ENCODE assay signal across 20 cellular contexts in the genomic region with DNA sequence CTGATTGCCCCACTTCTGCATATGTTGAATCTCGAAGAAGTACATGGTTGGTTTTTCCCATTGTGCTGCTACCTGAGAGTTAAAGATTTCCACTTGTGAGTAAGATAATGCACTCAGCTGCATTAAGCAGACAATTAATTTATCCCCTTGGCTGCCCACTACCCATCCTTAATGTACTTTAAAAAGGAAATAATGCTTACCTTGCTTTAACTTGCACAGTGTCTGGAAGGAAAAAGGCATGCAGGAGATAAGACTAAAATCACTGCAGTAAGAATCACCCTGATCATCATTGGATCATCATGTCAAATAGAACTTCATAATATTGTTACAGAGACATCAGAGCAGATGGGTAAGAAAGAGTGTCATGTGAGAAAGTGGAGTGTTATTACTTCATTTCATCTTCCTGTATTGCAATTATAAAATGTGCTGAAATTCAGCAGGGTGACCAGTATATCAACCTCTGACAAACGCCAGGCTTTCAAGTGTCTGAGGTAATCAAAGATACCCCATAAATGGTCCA.
DNase-seq lines count a peak whose midpoint lies in the region; ATAC-seq, FAIRE-seq and TF ChIP-seq lines count a peak whose summit lies in the region.
"Had no signal": no experiment of that assay in that cellular context is flagged by ENCODE, and none has a peak within 500 bp of the region (broad histone marks: within the 10 kb centered on the region; RNA-seq: fewer than 3 reads in every experiment).

No MANE protein-coding gene starts in this region.

- no peak overlapping the region for H2BK15ac ChIP-seq in IMR-90 (ENCODE audit: low read depth, low read length)

- no peaks in the 10 kb centered on the region for H3K9me2 ChIP-seq in neural cell (ENCODE audit: insufficient read depth, low read length)

- no peak overlapping the region for H4K8ac ChIP-seq in IMR-90 (ENCODE audit: low read depth in 2 of 2, low read length in 2 of 2)

- dilution Hi-C loops in IMR-90 (cut with HindIII; ENCODE audit: low sequenced_read_pairs, unreplicated experiment), result no loop called here

- H3K9me1 ChIP-seq in IMR-90 (ENCODE audit: insufficient read depth, low read length), result no peaks in the 10 kb centered on the region

- intact Hi-C loops in HepG2 (cut with micrococcal nuclease; ENCODE audit: unreplicated experiment) (loop anchor here (5.0 to 10.0 kb wide), 4 partner anchors 157 to 1903 kb away; no protein-coding TSS in a partner anchor), right lobe of liver (cut with DNase I) (no loop called here), IMR-90 (cut with micrococcal nuclease) (no loop called here), colonic mucosa (cut with DNase I) (no loop called here)

- no peaks in the 10 kb centered on the region for H4K20me1 ChIP-seq in HepG2 (ENCODE audit: insufficient read depth, low read length)
- H4K20me1 ChIP-seq in IMR-90 (ENCODE audit: insufficient read depth, low read length), result no peaks in the 10 kb centered on the region
- H4K20me1 ChIP-seq in neural cell (ENCODE audit: insufficient read depth), result no peaks in the 10 kb centered on the region
- H4K20me1 ChIP-seq: BLaER1 had no signal

- H3K27me3 ChIP-seq in HepG2 (ENCODE audit: control insufficient read depth in 1 of 2, insufficient read depth in 2 of 2, low read length in 2 of 2) (no peaks in the 10 kb centered on the region; a peak in 2 of 5 replicates), right lobe of liver (no peaks in the 10 kb centered on the region), IMR-90 (ENCODE audit: control insufficient read depth, insufficient read depth, low read length) (no peaks in the 10 kb centered on the region), neural cell (ENCODE audit: insufficient read depth, low read depth, low read length) (no peaks in the 10 kb centered on the region), colonic mucosa (no peaks in the 10 kb centered on the region)
- H3K27me3 ChIP-seq: BE2C, BLaER1 had no signal

- no peak overlapping the region for H3K14ac ChIP-seq in IMR-90 (replicated peaks; ENCODE audit: low read depth, low read length)

- no peaks in the 10 kb centered on the region for H3K79me2 ChIP-seq in HepG2 (ENCODE audit: insufficient read depth, low read length)
- H3K79me2 ChIP-seq in neural cell (replicated peaks; ENCODE audit: insufficient read depth, low read length), result no peaks in the 10 kb centered on the region

- H3K23ac ChIP-seq in IMR-90 (ENCODE audit: low read depth, low read length), result no peak overlapping the region

- 0% methylated on average over 2 of the region's 2 CpGs for WGBS in HepG2 (ENCODE audit: low lambda C conversion rate)
- WGBS in right lobe of liver (ENCODE audit: insufficient coverage, low coverage, low lambda C conversion rate, missing lambda C conversion rate), result 51% methylated on average over 2 of the region's 2 CpGs
- no CpG with 5 or more reads among the region's 2 CpGs for WGBS in IMR-90 (ENCODE audit: extremely low coverage in 2 of 2, insufficient read length in 1 of 2), 2 experiments

- no peak for TF ChIP-seq POLR2A in HepG2 (IDR thresholded peaks at IDR 0.05; ENCODE audit: insufficient read depth in 1 of 2, low read depth in 2 of 2, low read length in 2 of 2)
- TF ChIP-seq POLR2A in right lobe of liver (IDR thresholded peaks at IDR 0.05), result no peak
- TF ChIP-seq POLR2A in IMR-90 (IDR thresholded peaks at IDR 0.05; ENCODE audit: low read depth, low read length), result no peak

- no peak overlapping the region for H4K91ac ChIP-seq in IMR-90 (ENCODE audit: insufficient read depth, low read depth, low read length)

- no peaks in the 10 kb centered on the region for H3K4me1 ChIP-seq in HepG2 (ENCODE audit: insufficient read depth, low read length)
- H3K4me1 ChIP-seq in right lobe of liver, result no peaks in the 10 kb centered on the region
- no peaks in the 10 kb centered on the region for H3K4me1 ChIP-seq in IMR-90 (ENCODE audit: control insufficient read depth, insufficient read depth, low read length)
- H3K4me1 ChIP-seq in colonic mucosa, result no peaks in the 10 kb centered on the region
- H3K4me1 ChIP-seq: BE2C, BLaER1 had no signal

- BruUV-seq in HepG2 (replicated peaks; lab: Mats Ljungman, UMichigan) (no TSS peak), IMR-90 (replicated peaks; lab: Mats Ljungman, UMichigan) (no TSS peak)

- H3K4me2 ChIP-seq in HepG2 (ENCODE audit: low read depth, low read length) (no peak overlapping the region), IMR-90 (ENCODE audit: low read depth, low read length) (no peak overlapping the region), neural cell (ENCODE audit: low read length) (peak overlapping the region; percentile 13)
- H3K4me2 ChIP-seq: BLaER1 had no signal

- DNase-seq in HepG2 (ENCODE audit: low spot score) (no peak), right lobe of liver (no peak), IMR-90 (no peak), colonic mucosa (no peak)
- DNase-seq: ACHN; BE2C; C1 segment of cervical spinal cord; CD4-positive, alpha-beta memory T cell; CD4-positive, CD25-positive, alpha-beta regulatory T cell; CD8-positive, alpha-beta memory T cell; COR-L47; DMS79 treated with DMSO at 0.1 percent for 48 hours; GF-D8 had no signal

- ATAC-seq in HepG2 (no peak), right lobe of liver (no peak), IMR-90 (ENCODE audit: low read depth) (no peak), HG03095 (IDR thresholded peaks at IDR 0.05; ENCODE audit: unreplicated experiment) (no peak)

- H2BK5ac ChIP-seq in IMR-90 (ENCODE audit: low read depth, low read length, poor library complexity, severe bottlenecking), result no peak overlapping the region

- no peak overlapping the region for H3K9ac ChIP-seq in HepG2 (ENCODE audit: insufficient read depth, low read depth, low read length)
- H3K9ac ChIP-seq in IMR-90 (ENCODE audit: low read depth, low read length), result no peak overlapping the region
- no peak overlapping the region for H3K9ac ChIP-seq in neural cell (ENCODE audit: low read length)
- H3K9ac ChIP-seq in colonic mucosa (ENCODE audit: low read depth in 2 of 2, low read length in 2 of 2), result no peak overlapping the region
- H3K9ac ChIP-seq: BLaER1 had no signal

- no peaks in the 10 kb centered on the region for H3K79me1 ChIP-seq in IMR-90 (ENCODE audit: low read depth in 1 of 2, low read length in 2 of 2)

- FAIRE-seq in HepG2 (lab: Jason Lieb, UNC), result no peak
- FAIRE-seq: G401.6, GM12891, GM19239 had no signal

- H3K4ac ChIP-seq in IMR-90 (ENCODE audit: low read depth, low read length), result no peak overlapping the region

- TF ChIP-seq RAD21 in HepG2 (CRISPR knock-in tag; IDR thresholded peaks at IDR 0.05) (no peak), IMR-90 (IDR thresholded peaks at IDR 0.05; ENCODE audit: low read length) (no peak), neural cell (conservative IDR thresholded peaks at IDR 0.05) (no peak)

- H2AK9ac ChIP-seq in IMR-90 (replicated peaks; ENCODE audit: low read depth, low read length, poor library complexity), result no peak overlapping the region

- H3K56ac ChIP-seq in IMR-90 (ENCODE audit: extremely low read depth, insufficient read depth, low read length), result no peak overlapping the region

- H2AFZ ChIP-seq in HepG2 (ENCODE audit: low read length), result no peak overlapping the region
- H2AFZ ChIP-seq in IMR-90 (replicated peaks; ENCODE audit: low read length, poor library complexity), result no peak overlapping the region
- no peak overlapping the region for H2AFZ ChIP-seq in neural cell (ENCODE audit: low read depth, low read length)

- no peaks in the 10 kb centered on the region for H3K9me3 ChIP-seq in HepG2 (ENCODE audit: low read length)
- no peaks in the 10 kb centered on the region for H3K9me3 ChIP-seq in right lobe of liver
- no peaks in the 10 kb centered on the region for H3K9me3 ChIP-seq in IMR-90 (ENCODE audit: control insufficient read depth, insufficient read depth, low read length)
- no peaks in the 10 kb centered on the region for H3K9me3 ChIP-seq in neural cell (ENCODE audit: low read length)
- no peaks in the 10 kb centered on the region for H3K9me3 ChIP-seq in colonic mucosa
- H3K9me3 ChIP-seq: BE2C, BLaER1 had no signal

- POLR2A ChIA-PET in HepG2 (lab: Yijun Ruan, JAX) (no interaction called here), IMR-90 (lab: Charles Lee; ENCODE audit: unreplicated experiment) (no interaction called here)

- H3K27ac ChIP-seq in HepG2 (ENCODE audit: extremely low read length, insufficient read depth, low read length), result no peak overlapping the region
- no peak overlapping the region for H3K27ac ChIP-seq in right lobe of liver
- no peak overlapping the region for H3K27ac ChIP-seq in IMR-90 (ENCODE audit: insufficient read depth, low read length)
- H3K27ac ChIP-seq in neural cell (ENCODE audit: low read length), result peak overlapping the region; percentile 9
- no peak overlapping the region for H3K27ac ChIP-seq in colonic mucosa
- H3K27ac ChIP-seq: 22Rv1, BLaER1 had no signal

- TF ChIP-seq EP300 in HepG2 (IDR thresholded peaks at IDR 0.05; ENCODE audit: low read depth in 2 of 2, low read length in 2 of 2), result no peak
- no peak for TF ChIP-seq EP300 in HepG2 (CRISPR knock-in tag; IDR thresholded peaks at IDR 0.05; ENCODE audit: borderline replicate concordance)
- TF ChIP-seq EP300 in neural cell (conservative IDR thresholded peaks at IDR 0.05; ENCODE audit: poor library complexity, severe bottlenecking), result peak; percentile 95

- H2AK5ac ChIP-seq in IMR-90 (ENCODE audit: low read depth, low read length), result no peak overlapping the region

- no peak overlapping the region for H2BK20ac ChIP-seq in IMR-90 (ENCODE audit: low read depth, low read length)

- TF ChIP-seq CTCF in HepG2 (CRISPR knock-in tag; IDR thresholded peaks at IDR 0.05) (no peak), right lobe of liver (IDR thresholded peaks at IDR 0.05) (no peak), IMR-90 (conservative IDR thresholded peaks at IDR 0.05; ENCODE audit: low read depth, low read length) (no peak), neural cell (IDR thresholded peaks at IDR 0.05; ENCODE audit: poor library complexity, severe bottlenecking) (no peak), colonic mucosa (IDR thresholded peaks at IDR 0.05) (no peak)

- H3K18ac ChIP-seq in IMR-90 (ENCODE audit: low read depth, low read length), result no peak overlapping the region

- H3F3A ChIP-seq in neural cell (ENCODE audit: insufficient read depth, low read length, poor library complexity, severe bottlenecking), result no peaks in the 10 kb centered on the region

- H4K5ac ChIP-seq in IMR-90 (ENCODE audit: low read depth, low read length), result no peak overlapping the region

- CTCF ChIA-PET in HepG2 (lab: Yijun Ruan, JAX; ENCODE audit: low intra/inter-chr PET ratio, low total read pairs), result no interaction called here
- CTCF ChIA-PET in IMR-90 (lab: Yijun Ruan, JAX), result interaction anchor here (0.9 kb wide), 1 partner anchor 14 kb away, joined by 3 read pairs; no protein-coding TSS in a partner anchor

- in situ Hi-C loops in HepG2 (cut with HindIII; ENCODE audit: extremely low pct_ligation_motif_present, low pct_unique_long_range_greater_than_20kb), result loop anchor here (25.0 kb wide), 1 partner anchor 810 kb away; no protein-coding TSS in a partner anchor
- in situ Hi-C loops in IMR-90 (cut with MboI; ENCODE audit: low sequenced_read_pairs), result no loop called here

- H3K4me3 ChIP-seq in HepG2 (replicated peaks in 1 of 3; ENCODE audit: insufficient read depth in 1 of 3, low read depth in 2 of 3, low read length in 3 of 3), result no peak overlapping the region
- no peak overlapping the region for H3K4me3 ChIP-seq in right lobe of liver
- no peak overlapping the region for H3K4me3 ChIP-seq in IMR-90 (ENCODE audit: insufficient read depth, low read depth, low read length)
- peak overlapping the region; percentile 42 for H3K4me3 ChIP-seq in neural cell (ENCODE audit: low read length)
- no peak overlapping the region for H3K4me3 ChIP-seq in colonic mucosa
- H3K4me3 ChIP-seq: BLaER1 had no signal

- no peaks in the 10 kb centered on the region for H3K36me3 ChIP-seq in HepG2 (replicated peaks in 1 of 2; ENCODE audit: control insufficient read depth in 1 of 2, insufficient read depth in 2 of 2, low read length in 2 of 2)
- H3K36me3 ChIP-seq in right lobe of liver, result no peaks in the 10 kb centered on the region
- H3K36me3 ChIP-seq in IMR-90 (ENCODE audit: control insufficient read depth, insufficient read depth, low read length), result no peaks in the 10 kb centered on the region
- no peaks in the 10 kb centered on the region for H3K36me3 ChIP-seq in neural cell (ENCODE audit: insufficient read depth, low read length)
- H3K36me3 ChIP-seq in colonic mucosa, result no peaks in the 10 kb centered on the region
- H3K36me3 ChIP-seq: BE2C, BLaER1 had no signal

- H2BK120ac ChIP-seq in IMR-90 (ENCODE audit: low read depth, low read length), result no peak overlapping the region
